Comparison of ENCODE assay signal across 1 cellular context in genomic region chr15:87848012-87848411, GRCh38.
TF ChIP-seq lines count a peak whose summit lies in the region.

No MANE protein-coding gene starts in this region.

TF ChIP-seq in K562, 482 proteins besides CTCF, POLR2A, EP300 and RAD21 (continued from another document):
- TF ChIP-seq ILK (tag; IDR thresholded peaks at IDR 0.05; ENCODE audit: borderline replicate concordance, low read depth) (no peak), DNMT1 (IDR thresholded peaks at IDR 0.05) (no peak), PHB (CRISPR knock-in tag; IDR thresholded peaks at IDR 0.05) (no peak), CEBPG (CRISPR knock-in tag; IDR thresholded peaks at IDR 0.05) (no peak), CEBPG (tag; conservative IDR thresholded peaks at IDR 0.05 in 1 of 2, IDR thresholded peaks at IDR 0.05 in 1 of 2) (peak; percentile 48 to 95), FIP1L1 (IDR thresholded peaks at IDR 0.05; ENCODE audit: low read depth, low read length, poor library complexity, severe bottlenecking) (no peak), ZNF263 (CRISPR knock-in tag; IDR thresholded peaks at IDR 0.05; ENCODE audit: borderline replicate concordance) (no peak), ZNF282 (CRISPR knock-in tag; IDR thresholded peaks at IDR 0.05) (no peak)
- TF ChIP-seq, protein P1, sequence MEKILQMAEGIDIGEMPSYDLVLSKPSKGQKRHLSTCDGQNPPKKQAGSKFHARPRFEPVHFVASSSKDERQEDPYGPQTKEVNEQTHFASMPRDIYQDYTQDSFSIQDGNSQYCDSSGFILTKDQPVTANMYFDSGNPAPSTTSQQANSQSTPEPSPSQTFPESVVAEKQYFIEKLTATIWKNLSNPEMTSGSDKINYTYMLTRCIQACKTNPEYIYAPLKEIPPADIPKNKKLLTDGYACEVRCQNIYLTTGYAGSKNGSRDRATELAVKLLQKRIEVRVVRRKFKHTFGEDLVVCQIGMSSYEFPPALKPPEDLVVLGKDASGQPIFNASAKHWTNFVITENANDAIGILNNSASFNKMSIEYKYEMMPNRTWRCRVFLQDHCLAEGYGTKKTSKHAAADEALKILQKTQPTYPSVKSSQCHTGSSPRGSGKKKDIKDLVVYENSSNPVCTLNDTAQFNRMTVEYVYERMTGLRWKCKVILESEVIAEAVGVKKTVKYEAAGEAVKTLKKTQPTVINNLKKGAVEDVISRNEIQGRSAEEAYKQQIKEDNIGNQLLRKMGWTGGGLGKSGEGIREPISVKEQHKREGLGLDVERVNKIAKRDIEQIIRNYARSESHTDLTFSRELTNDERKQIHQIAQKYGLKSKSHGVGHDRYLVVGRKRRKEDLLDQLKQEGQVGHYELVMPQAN (IDR thresholded peaks at IDR 0.05; ENCODE audit: borderline replicate concordance): no peak
- TF ChIP-seq, protein P2, sequence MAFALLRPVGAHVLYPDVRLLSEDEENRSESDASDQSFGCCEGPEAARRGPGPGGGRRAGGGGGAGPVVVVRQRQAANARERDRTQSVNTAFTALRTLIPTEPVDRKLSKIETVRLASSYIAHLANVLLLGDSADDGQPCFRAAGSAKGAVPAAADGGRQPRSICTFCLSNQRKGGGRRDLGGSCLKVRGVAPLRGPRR (CRISPR knock-in tag; IDR thresholded peaks at IDR 0.05): no peak
